ENCODE assay signal across 1 cellular context in genomic region chr2:178401994-178402437, GRCh38.
TF ChIP-seq lines count a peak whose summit lies in the region.

No MANE protein-coding gene starts in this region.

TF ChIP-seq in K562, 482 proteins besides CTCF, POLR2A, EP300 and RAD21 (continued from another document and continues in another):
- no peak for TF ChIP-seq UBTF (IDR thresholded peaks at IDR 0.05; ENCODE audit: borderline replicate concordance in 1 of 2, low read depth in 2 of 2, low read length in 2 of 2)
- TF ChIP-seq MLX (CRISPR knock-in tag; conservative IDR thresholded peaks at IDR 0.05), result no peak
- peak; percentile 61; the same call in 1 of the 2 replicates for TF ChIP-seq PKNOX1 (IDR thresholded peaks at IDR 0.05)
- peak; percentile 62 for TF ChIP-seq HES1 (IDR thresholded peaks at IDR 0.05; ENCODE audit: low read depth)
- no peak for TF ChIP-seq TAF1 (IDR thresholded peaks at IDR 0.05; ENCODE audit: control insufficient read depth, extremely low read depth, insufficient read depth, low read length, severe bottlenecking)
- peak; percentile 82; the same call in 1 of the 2 replicates for TF ChIP-seq LEF1 (IDR thresholded peaks at IDR 0.05)
- TF ChIP-seq GTF2B (IDR thresholded peaks at IDR 0.05; ENCODE audit: extremely low read depth, insufficient read length), result no peak
- no peak for TF ChIP-seq ZNF140 (CRISPR knock-in tag; IDR thresholded peaks at IDR 0.05)
- TF ChIP-seq ZSCAN29 (IDR thresholded peaks at IDR 0.05), result no peak
- no peak for TF ChIP-seq SMAD3 (CRISPR knock-in tag; conservative IDR thresholded peaks at IDR 0.05)
- TF ChIP-seq NR2F6 (CRISPR knock-in tag; IDR thresholded peaks at IDR 0.05), result no peak
- TF ChIP-seq SMAD1 (IDR thresholded peaks at IDR 0.05; ENCODE audit: low read depth, low read length, partially characterized antibody), result no peak
- TF ChIP-seq SOX6 (IDR thresholded peaks at IDR 0.05), result peak; percentile 58; the same call in 1 of the 2 replicates
- no peak for TF ChIP-seq BDP1 (IDR thresholded peaks at IDR 0.05; ENCODE audit: insufficient read depth, insufficient read length)
- TF ChIP-seq ZNF778 (CRISPR knock-in tag; IDR thresholded peaks at IDR 0.05), result no peak
- TF ChIP-seq ZNF717 (CRISPR knock-in tag; IDR thresholded peaks at IDR 0.05), result no peak
- no peak for TF ChIP-seq NR2C2 (CRISPR knock-in tag; IDR thresholded peaks at IDR 0.05)
- TF ChIP-seq NR2C2 (tag; IDR thresholded peaks at IDR 0.05), result 0 out of 2 replicates have a peak, but pooled peaks have one; percentile 40
- TF ChIP-seq MNT (conservative IDR thresholded peaks at IDR 0.05), result peak in 1 of 2 experiments; percentile 37; a peak in 1 of 4 replicates
- TF ChIP-seq CEBPG (CRISPR knock-in tag; IDR thresholded peaks at IDR 0.05), result peak; percentile 73; the same call in 1 of the 2 replicates
- TF ChIP-seq CEBPG (tag; conservative IDR thresholded peaks at IDR 0.05 in 1 of 2, IDR thresholded peaks at IDR 0.05 in 1 of 2), result peak in 1 of 2 experiments; percentile 48; a peak in 1 of 4 replicates
- peak in 1 of 2 experiments; percentile 48; a peak in 1 of 4 replicates for TF ChIP-seq TBL1XR1 (IDR thresholded peaks at IDR 0.05; ENCODE audit: low read length in 2 of 2)
- peak; percentile 24; the same call in 1 of the 2 replicates for TF ChIP-seq MYNN (IDR thresholded peaks at IDR 0.05)
- TF ChIP-seq MYNN (CRISPR knock-in tag; IDR thresholded peaks at IDR 0.05), result no peak
- peak; percentile 92 for TF ChIP-seq FOSL1 (tag; conservative IDR thresholded peaks at IDR 0.05)
- no peak for TF ChIP-seq POU5F1 (IDR thresholded peaks at IDR 0.05; ENCODE audit: borderline replicate concordance, low read depth, low read length, partially characterized antibody)
- peak; percentile 96 for TF ChIP-seq CBFA2T3 (IDR thresholded peaks at IDR 0.05)
- TF ChIP-seq KDM1A (IDR thresholded peaks at IDR 0.05), result peak; percentile 98
- no peak for TF ChIP-seq ZBTB12 (CRISPR knock-in tag; IDR thresholded peaks at IDR 0.05)
- TF ChIP-seq HDAC1 (IDR thresholded peaks at IDR 0.05), result peak in 1 of 2 experiments; percentile 86; a peak in 2 of 4 replicates
- peak; percentile 32; the same call in 1 of the 2 replicates for TF ChIP-seq NFE2 (IDR thresholded peaks at IDR 0.05; ENCODE audit: low read depth)
- TF ChIP-seq CAMTA2 (CRISPR knock-in tag; conservative IDR thresholded peaks at IDR 0.05), result no peak
- TF ChIP-seq HDAC2 (IDR thresholded peaks at IDR 0.05), result peak; percentile 79
- no peak for TF ChIP-seq MAFG (tag; conservative IDR thresholded peaks at IDR 0.05)
- TF ChIP-seq MTA1 (IDR thresholded peaks at IDR 0.05; ENCODE audit: borderline replicate concordance), result peak; percentile 46; the same call in 1 of the 2 replicates
- TF ChIP-seq CBFB (CRISPR knock-in tag; IDR thresholded peaks at IDR 0.05), result no peak
- 0 out of 2 replicates have a peak, but pooled peaks have one; percentile 17 for TF ChIP-seq BACH1 (tag; IDR thresholded peaks at IDR 0.05)
- TF ChIP-seq HNRNPK (IDR thresholded peaks at IDR 0.05; ENCODE audit: low read depth, low read length, poor library complexity, severe bottlenecking), result no peak
- peak; percentile 23; the same call in 1 of the 2 replicates for TF ChIP-seq TRIM28 (IDR thresholded peaks at IDR 0.05)
- TF ChIP-seq TCF15 (CRISPR knock-in tag; IDR thresholded peaks at IDR 0.05), result no peak
- TF ChIP-seq NFYB (IDR thresholded peaks at IDR 0.05; ENCODE audit: extremely low read depth, insufficient read length), result no peak
- no peak for TF ChIP-seq KAT8 (IDR thresholded peaks at IDR 0.05; ENCODE audit: low read depth)
- TF ChIP-seq ZKSCAN8 (CRISPR knock-in tag; IDR thresholded peaks at IDR 0.05), result peak; percentile 60; the same call in 1 of the 2 replicates
- TF ChIP-seq BRF1 (IDR thresholded peaks at IDR 0.05; ENCODE audit: borderline replicate concordance, extremely low read depth, insufficient read length), result no peak
- no peak for TF ChIP-seq MTF1 (CRISPR knock-in tag; IDR thresholded peaks at IDR 0.05; ENCODE audit: borderline replicate concordance)
- no peak for TF ChIP-seq FOXA3 (CRISPR knock-in tag; conservative IDR thresholded peaks at IDR 0.05 in 1 of 2, IDR thresholded peaks at IDR 0.05 in 1 of 2)
- no peak for TF ChIP-seq ATF7 (IDR thresholded peaks at IDR 0.05)
- no peak for TF ChIP-seq DEAF1 (CRISPR knock-in tag; IDR thresholded peaks at IDR 0.05)
- peak; percentile 64 for TF ChIP-seq CXXC5 (CRISPR knock-in tag; IDR thresholded peaks at IDR 0.05)
- TF ChIP-seq VEZF1 (CRISPR knock-in tag; IDR thresholded peaks at IDR 0.05), result peak; percentile 55
- TF ChIP-seq BMI1 (IDR thresholded peaks at IDR 0.05; ENCODE audit: low read length), result no peak
- peak; percentile 94 for TF ChIP-seq SMARCE1 (IDR thresholded peaks at IDR 0.05)
- no peak for TF ChIP-seq IRF1 (CRISPR knock-in tag; IDR thresholded peaks at IDR 0.05; ENCODE audit: borderline replicate concordance)
- TF ChIP-seq TBP (optimal IDR thresholded peaks at IDR 0.05; ENCODE audit: low read depth, low read length), result peak; percentile 35
- no peak for TF ChIP-seq FOXP1 (CRISPR knock-in tag; IDR thresholded peaks at IDR 0.05)
- no peak for TF ChIP-seq DLX4 (CRISPR knock-in tag; IDR thresholded peaks at IDR 0.05)
